ENCODE assay signal across 19 cellular contexts in the genomic region with DNA sequence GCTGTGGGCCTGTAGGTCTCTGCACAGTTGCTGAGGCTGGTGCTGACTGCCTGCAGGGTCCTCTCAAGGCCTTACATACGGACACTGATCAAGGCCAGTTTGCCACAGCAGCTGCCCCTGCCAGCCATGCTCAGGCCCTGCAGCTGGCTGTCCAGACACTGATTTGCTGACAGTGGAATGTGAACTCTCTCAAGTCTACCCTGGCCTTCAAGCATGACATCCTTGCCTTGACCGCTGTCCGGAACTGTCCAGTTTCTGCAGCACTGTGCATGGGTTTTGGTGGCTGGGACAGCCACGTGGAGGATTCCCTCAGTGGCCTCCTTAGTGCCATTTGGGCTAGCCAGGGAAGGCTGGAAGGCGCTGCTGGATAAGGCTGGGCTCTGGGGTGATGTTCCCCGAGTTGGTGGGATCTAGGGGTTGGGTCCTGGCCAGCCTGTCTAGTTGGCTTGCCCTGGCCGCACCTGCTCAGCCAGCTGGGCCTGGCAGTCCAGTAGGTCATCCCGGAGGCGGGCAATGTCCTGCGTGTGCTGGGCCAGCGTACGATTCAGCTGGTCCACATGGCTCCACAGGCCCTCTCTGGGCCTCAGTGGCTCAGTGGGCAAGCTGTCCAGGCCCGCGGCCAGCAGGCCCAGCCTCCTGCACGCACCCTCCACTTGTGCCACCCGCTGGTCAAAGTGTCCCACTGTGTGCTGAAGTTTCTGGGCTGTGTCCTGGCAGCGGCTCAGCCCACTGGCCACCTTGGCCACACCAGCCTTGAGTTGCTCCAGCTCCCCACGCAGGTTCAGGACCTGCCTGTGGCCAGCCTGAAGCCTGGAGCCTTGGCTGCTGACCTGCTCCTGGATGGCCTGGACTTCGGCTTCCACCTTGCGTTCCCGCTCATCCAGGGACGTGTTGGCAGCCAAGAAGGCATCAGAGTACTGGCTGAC. TPM values are rescaled to one million over a fixed set of nuclear protein-coding genes. Genes with fewer than 3 reads are reported as not detected.
DNase-seq lines count a peak whose midpoint lies in the region; ATAC-seq and TF ChIP-seq lines count a peak whose summit lies in the region.
"Had no signal": no experiment of that assay in that cellular context is flagged by ENCODE, and none has a peak within 500 bp of the region (broad histone marks: within the 10 kb centered on the region; RNA-seq: fewer than 3 reads in every experiment).

No MANE protein-coding gene starts in this region.

- no peaks in the 10 kb centered on the region for H3K9me3 Mint-ChIP-seq in stimulated activated effector memory CD8-positive, alpha-beta T cell treated with anti-CD3 and anti-CD28 coated beads, Interleukin-12 subunit alpha, Interleukin-12 subunit beta, amount 100 ng/mL, for 72 hours
- H3K9me3 Mint-ChIP-seq: CD8-positive, alpha-beta memory T cell had no signal

- DNase-seq in right atrium auricular region (ENCODE audit: low spot score) (no peak), left ventricle myocardium superior (no peak), RWPE2 (ENCODE audit: low spot score) (peak; percentile 83), left kidney (ENCODE audit: low read depth, low spot score) (peak; percentile 27), spleen (peak; percentile 68), GDM1 (lab: John Stamatoyannopoulos, UW) (no peak), PC-9 (no peak)
- DNase-seq in stimulated activated effector memory CD8-positive, alpha-beta T cell treated with anti-CD3 and anti-CD28 coated beads, Interleukin-12 subunit alpha, Interleukin-12 subunit beta, amount 100 ng/mL, for 72 hours (ENCODE audit: low spot score in 2 of 2), result no peak
- DNase-seq: CD8-positive, alpha-beta memory T cell; DND-41; GOT3; KBM-7; NCI-H1048; NCI-H1436 treated with DMSO at 0.1 percent for 48 hours; NCI-H2081; NCI-H748 treated with DMSO at 0.1 percent for 48 hours; PC-3; SHP77 had no signal

- no peaks in the 10 kb centered on the region for H3K27me3 ChIP-seq in right atrium auricular region
- H3K27me3 ChIP-seq in RWPE2 (ENCODE audit: insufficient read depth, poor library complexity, severe bottlenecking), result peaks cover 20% of the 10 kb centered on the region
- H3K27me3 ChIP-seq in spleen (replicated peaks in 1 of 7), result peaks cover 0 to 27% (median 16%) of the 10 kb centered on the region in 7 donors
- H3K27me3 ChIP-seq in PC-9 (ENCODE audit: insufficient read depth, low read depth), result no peaks in the 10 kb centered on the region; the same call in 1 of the 2 replicates

- no peak for TF ChIP-seq POLR2A in spleen (IDR thresholded peaks at IDR 0.05)

- POLR2A ChIA-PET in PC-9 (lab: Charles Lee; ENCODE audit: unreplicated experiment), result no interaction called here

- no TSS peak for BruUV-seq in PC-9 (replicated peaks; lab: Mats Ljungman, UMichigan)

- H3K27ac ChIP-seq in right atrium auricular region (peak overlapping the region; percentile 40 to 56), RWPE2 (ENCODE audit: poor library complexity, severe bottlenecking) (no peak overlapping the region), spleen (no peak overlapping the region), PC-9 (no peak overlapping the region)
- H3K27ac ChIP-seq: BLaER1 treated with 17β-estradiol and CSF1 and Interleukin-3, amounts not matched to agents 10 nM and 100 nM had no signal

- H3K4me3 ChIP-seq in right atrium auricular region, result no peak overlapping the region
- no peak overlapping the region for H3K4me3 ChIP-seq in RWPE2 (ENCODE audit: severe bottlenecking)
- no peak overlapping the region for H3K4me3 ChIP-seq in spleen
- H3K4me3 ChIP-seq in PC-9, result no peak overlapping the region
- H3K4me3 ChIP-seq: BLaER1 treated with 17β-estradiol and CSF1 and Interleukin-3, amounts not matched to agents 10 nM and 100 nM had no signal

- 75 to 100% (median 88%) methylated on average over 7 to 22 of the region's 22 CpGs for WGBS in spleen, 5 donors

- no peaks in the 10 kb centered on the region for H3K9me2 ChIP-seq in PC-9 (ENCODE audit: insufficient read depth)

- H3K79me2 ChIP-seq in PC-9 (ENCODE audit: low read depth), result no peaks in the 10 kb centered on the region

- no peaks in the 10 kb centered on the region for H3K4me1 Mint-ChIP-seq in stimulated activated effector memory CD8-positive, alpha-beta T cell treated with anti-CD3 and anti-CD28 coated beads, Interleukin-12 subunit alpha, Interleukin-12 subunit beta, amount 100 ng/mL, for 72 hours
- H3K4me1 Mint-ChIP-seq: CD8-positive, alpha-beta memory T cell had no signal

- H3K4me3 Mint-ChIP-seq in stimulated activated effector memory CD8-positive, alpha-beta T cell treated with anti-CD3 and anti-CD28 coated beads, Interleukin-12 subunit alpha, Interleukin-12 subunit beta, amount 100 ng/mL, for 72 hours, result no peak overlapping the region
- H3K4me3 Mint-ChIP-seq: CD8-positive, alpha-beta memory T cell had no signal

- H3K9me3 ChIP-seq in right atrium auricular region (no peaks in the 10 kb centered on the region), RWPE2 (ENCODE audit: severe bottlenecking) (no peaks in the 10 kb centered on the region), spleen (no peaks in the 10 kb centered on the region), PC-9 (ENCODE audit: insufficient read depth, low read depth) (no peaks in the 10 kb centered on the region)

- CTCF ChIA-PET in PC-9 (lab: Charles Lee), result no interaction called here

- H3K27ac Mint-ChIP-seq in stimulated activated effector memory CD8-positive, alpha-beta T cell treated with anti-CD3 and anti-CD28 coated beads, Interleukin-12 subunit alpha, Interleukin-12 subunit beta, amount 100 ng/mL, for 72 hours, result no peak overlapping the region
- H3K27ac Mint-ChIP-seq: CD8-positive, alpha-beta memory T cell had no signal

- H3K4me1 ChIP-seq in right atrium auricular region (peaks cover 0 to 40% of the 10 kb centered on the region in 2 donors), RWPE2 (ENCODE audit: insufficient read depth, poor library complexity, severe bottlenecking) (no peaks in the 10 kb centered on the region), spleen (peaks cover 0 to 6% (median 2%) of the 10 kb centered on the region in 6 donors), PC-9 (replicated peaks; ENCODE audit: insufficient read depth) (no peaks in the 10 kb centered on the region)
- H3K4me1 ChIP-seq: BLaER1 treated with 17β-estradiol and CSF1 and Interleukin-3, amounts not matched to agents 10 nM and 100 nM had no signal

- intact Hi-C loops in left ventricle myocardium superior (cut with micrococcal nuclease) (no loop called here), spleen (cut with DNase I; ENCODE audit: low total_unique reads) (no loop called here), PC-9 (cut with micrococcal nuclease; ENCODE audit: unreplicated experiment) (no loop called here)

- H3F3A ChIP-seq in PC-9 (ENCODE audit: insufficient read depth, low read depth), result no peaks in the 10 kb centered on the region

- ATAC-seq in left ventricle myocardium superior (no peak), RWPE2 (ENCODE audit: low read depth) (peak; percentile 3; the same call in 2 of the 3 replicates)
- no peak for ATAC-seq in stimulated activated effector memory CD8-positive, alpha-beta T cell treated with anti-CD3 and anti-CD28 coated beads, Interleukin-12 subunit alpha, Interleukin-12 subunit beta, amount 100 ng/mL, for 72 hours
- ATAC-seq: PC-3 had no signal

- no peaks in the 10 kb centered on the region for H4K20me1 ChIP-seq in PC-9 (ENCODE audit: insufficient read depth)

- H3K36me3 Mint-ChIP-seq in stimulated activated effector memory CD8-positive, alpha-beta T cell treated with anti-CD3 and anti-CD28 coated beads, Interleukin-12 subunit alpha, Interleukin-12 subunit beta, amount 100 ng/mL, for 72 hours, result no peaks in the 10 kb centered on the region

- no peak overlapping the region for H3K4me2 ChIP-seq in PC-9
- H3K4me2 ChIP-seq: BLaER1 treated with 17β-estradiol and CSF1 and Interleukin-3, amounts not matched to agents 10 nM and 100 nM had no signal

- no peak overlapping the region for H2AFZ ChIP-seq in PC-9

- H3K36me3 ChIP-seq in right atrium auricular region (peaks cover 8% of the 10 kb centered on the region), RWPE2 (ENCODE audit: low read depth) (peaks cover 15% of the 10 kb centered on the region), spleen (peaks cover 0 to 11% (median 0%) of the 10 kb centered on the region in 6 donors), PC-9 (ENCODE audit: low read depth) (no peaks in the 10 kb centered on the region)
- H3K36me3 ChIP-seq: BLaER1 treated with 17β-estradiol and CSF1 and Interleukin-3, amounts not matched to agents 10 nM and 100 nM had no signal

- TF ChIP-seq CTCF in right atrium auricular region (IDR thresholded peaks at IDR 0.05) (no peak), RWPE2 (IDR thresholded peaks at IDR 0.05; ENCODE audit: poor library complexity, severe bottlenecking) (no peak), spleen (IDR thresholded peaks at IDR 0.05 in 8 of 11, conservative IDR thresholded peaks at IDR 0.05 in 3 of 11) (no peak), PC-9 (conservative IDR thresholded peaks at IDR 0.05) (no peak)

RNA-seq across cellular contexts. Expression of gene EMILIN3, which starts 5.5 kb away (rescaled TPM):
- 1 to 10 TPM; 1.8 to 4.9 TPM for total RNA-seq in right atrium auricular region
- 4.3 TPM for total RNA-seq in left ventricle myocardium superior
- total RNA-seq in spleen, result not detected
- under 1 TPM; 0.03 to 0.32 (median 0.07) TPM for polyA plus RNA-seq in spleen
- not detected in 2 replicates for total RNA-seq in PC-9 (2021)
- total RNA-seq: CD8-positive, alpha-beta memory T cell; PC-3 had no signal
- polyA plus RNA-seq: CD8-positive, alpha-beta memory T cell had no signal

RNA-seq across cellular contexts. Expression of gene LPIN3, which starts 20.5 kb away (rescaled TPM):
- total RNA-seq in right atrium auricular region (10 to 100 TPM in 1 of 2 donors, 1 to 10 TPM in 1; 9.7 to 13.7 TPM), left ventricle myocardium superior (22.9 TPM), spleen (1 to 10 TPM; 2.5 to 9.6 (median 4.4) TPM), PC-9 (2021) (12.1 and 15.4 TPM in 2 replicates)
- polyA plus RNA-seq in spleen, result 1 to 10 TPM; 2.7 to 8.9 (median 4.1) TPM
- polyA plus RNA-seq: CD8-positive, alpha-beta memory T cell had no signal

RNA-seq across cellular contexts. Expression of gene ZHX3, which starts 43.6 kb away (rescaled TPM):
- total RNA-seq in right atrium auricular region (10 to 100 TPM; 23.8 to 25.7 TPM), left ventricle myocardium superior (37.8 TPM), spleen (10 to 100 TPM in 6 of 7 donors, 1 to 10 TPM in 1; 7.5 to 26.7 (median 19.5) TPM), PC-9 (2021) (21.5 and 23.3 TPM in 2 replicates)
- 1 to 10 TPM; 1.6 to 3.2 (median 2.6) TPM for polyA plus RNA-seq in spleen

Comparison
In these comparisons a context has a peak if more than half of its experiments do, and no peak if none do; other contexts are left out.
1. DNase-seq: peak in RWPE2 (single experiment), left kidney (single experiment) and spleen (single experiment); none in right atrium auricular region (single experiment), left ventricle myocardium superior (single experiment), GDM1 (single experiment), stimulated activated effector memory CD8-positive, alpha-beta T cell treated with anti-CD3 and anti-CD28 coated beads, Interleukin-12 subunit alpha, Interleukin-12 subunit beta, amount 100 ng/mL, for 72 hours (0 of 2) and PC-9 (0 of 2).
2. H3K27ac ChIP-seq: peak in right atrium auricular region (2 of 2); none in RWPE2 (single experiment), spleen (0 of 8) and PC-9 (single experiment).